Comparison of ENCODE assay signal across 12 cellular contexts in genomic region chr11:133948711-133949110, GRCh38. TPM values are rescaled to one million over a fixed set of nuclear protein-coding genes. Genes with fewer than 3 reads are reported as not detected.
DNase-seq lines count a peak whose midpoint lies in the region; ATAC-seq and TF ChIP-seq lines count a peak whose summit lies in the region.
"Had no signal": no experiment of that assay in that cellular context is flagged by ENCODE, and none has a peak within 500 bp of the region (broad histone marks: within the 10 kb centered on the region; RNA-seq: fewer than 3 reads in every experiment).

No MANE protein-coding gene starts in this region.

- ATAC-seq in HG02973 (IDR thresholded peaks at IDR 0.05; ENCODE audit: unreplicated experiment) (no peak), GM21786 (IDR thresholded peaks at IDR 0.05; ENCODE audit: unreplicated experiment) (no peak), GM19395 (IDR thresholded peaks at IDR 0.05; ENCODE audit: unreplicated experiment) (no peak)
- ATAC-seq: HepG2, right lobe of liver had no signal

- peaks cover 16% of the 10 kb centered on the region for H3K36me3 Mint-ChIP-seq in activated CD4-positive, alpha-beta memory T cell treated with anti-CD3 and anti-CD28 coated beads, Interleukin-2, amount 10 ng/mL, durations not matched to agents 7 days and 5 days (ENCODE audit: low read depth)
- peaks cover 4% of the 10 kb centered on the region for H3K36me3 Mint-ChIP-seq in activated CD4-positive, alpha-beta memory T cell treated with anti-CD3 and anti-CD28 coated beads for 36 hours
- peaks cover 8% of the 10 kb centered on the region for H3K36me3 Mint-ChIP-seq in activated naive CD8-positive, alpha-beta T cell treated with anti-CD3 and anti-CD28 coated beads for 36 hours
- no peaks in the 10 kb centered on the region for H3K36me3 Mint-ChIP-seq in nephron progenitor cell (ENCODE audit: low read depth)

- intact Hi-C loops in activated CD4-positive, alpha-beta memory T cell treated with anti-CD3 and anti-CD28 coated beads for 36 hours (cut with micrococcal nuclease), result loop anchor here (5.0 kb wide), 3 partner anchors 104 to 384 kb away; partner anchors contain the start of genes ACAD8, GLB1L2 and THYN1

- TF ChIP-seq CTCF in nephron progenitor cell (IDR thresholded peaks at IDR 0.05), result no peak

- H3K9ac ChIP-seq in Karpas-422 (ENCODE audit: low read length), result 0 out of 2 replicates have a peak overlapping the region, but pooled peaks have one; percentile 53

- peak overlapping the region; percentile 13; the same call in 1 of the 2 replicates for H3K27ac ChIP-seq in Karpas-422 (ENCODE audit: low read length)
- H3K27ac ChIP-seq: right lobe of liver, uterus had no signal

- DNase-seq in activated CD4-positive, alpha-beta memory T cell treated with anti-CD3 and anti-CD28 coated beads, Interleukin-2, amount 10 ng/mL, durations not matched to agents 7 days and 5 days, result no peak
- DNase-seq in activated CD4-positive, alpha-beta memory T cell treated with anti-CD3 and anti-CD28 coated beads for 36 hours, result no peak
- DNase-seq in Karpas-422 (no peak), nephron progenitor cell (no peak)
- no peak for DNase-seq in activated naive CD8-positive, alpha-beta T cell treated with anti-CD3 and anti-CD28 coated beads for 36 hours
- DNase-seq: NCI-H1105, right lobe of liver, uterus had no signal

- 0 out of 2 replicates have a peak, but pooled peaks cover 3% of the 10 kb centered on the region for H4K20me1 ChIP-seq in Karpas-422 (ENCODE audit: insufficient read depth, low read depth, low read length)

- H3K4me3 ChIP-seq in Karpas-422 (ENCODE audit: low read length), result no peak overlapping the region; the same call in 1 of the 2 replicates
- H3K4me3 ChIP-seq: right lobe of liver, uterus had no signal

- no peaks in the 10 kb centered on the region for H3K9me2 ChIP-seq in Karpas-422 (replicated peaks; ENCODE audit: insufficient read depth, low read length)

- peaks cover 87% of the 10 kb centered on the region for H3K4me1 Mint-ChIP-seq in activated CD4-positive, alpha-beta memory T cell treated with anti-CD3 and anti-CD28 coated beads, Interleukin-2, amount 10 ng/mL, durations not matched to agents 7 days and 5 days
- peaks cover 73% of the 10 kb centered on the region for H3K4me1 Mint-ChIP-seq in activated CD4-positive, alpha-beta memory T cell treated with anti-CD3 and anti-CD28 coated beads for 36 hours (ENCODE audit: low read depth)
- H3K4me1 Mint-ChIP-seq in activated naive CD8-positive, alpha-beta T cell treated with anti-CD3 and anti-CD28 coated beads for 36 hours, result peaks cover 70% of the 10 kb centered on the region
- H3K4me1 Mint-ChIP-seq in nephron progenitor cell, result peaks cover 88% of the 10 kb centered on the region

- H3K36me3 ChIP-seq in Karpas-422 (ENCODE audit: insufficient read depth, low read length), result no peaks in the 10 kb centered on the region
- H3K36me3 ChIP-seq: right lobe of liver, uterus had no signal

- POLR2A ChIA-PET in activated CD4-positive, alpha-beta memory T cell treated with anti-CD3 and anti-CD28 coated beads, Interleukin-2, amount 10 ng/mL, durations not matched to agents 7 days and 5 days (lab: Charles Lee), result interaction anchor here (0.7 to 7.3 kb wide), 7 partner anchors 8 to 276 kb away, joined by 3 to 57 read pairs (median 8); partner anchors contain the start of genes IGSF9B, NCAPD3 and VPS26B
- POLR2A ChIA-PET in activated CD4-positive, alpha-beta memory T cell treated with anti-CD3 and anti-CD28 coated beads for 36 hours (lab: Charles Lee), result interaction anchor here (3.1 to 3.5 kb wide), 2 partner anchors 9 to 21 kb away, joined by 14 to 16 read pairs; partner anchors contain the start of gene IGSF9B

- H2AFZ ChIP-seq in Karpas-422 (ENCODE audit: low read length), result no peak overlapping the region

- peak overlapping the region; percentile 99 for H3K27ac Mint-ChIP-seq in activated CD4-positive, alpha-beta memory T cell treated with anti-CD3 and anti-CD28 coated beads, Interleukin-2, amount 10 ng/mL, durations not matched to agents 7 days and 5 days
- H3K27ac Mint-ChIP-seq in activated CD4-positive, alpha-beta memory T cell treated with anti-CD3 and anti-CD28 coated beads for 36 hours, result no peak overlapping the region
- H3K27ac Mint-ChIP-seq in activated naive CD8-positive, alpha-beta T cell treated with anti-CD3 and anti-CD28 coated beads for 36 hours, result no peak overlapping the region
- no peak overlapping the region for H3K27ac Mint-ChIP-seq in nephron progenitor cell

- CTCF ChIA-PET in activated CD4-positive, alpha-beta memory T cell treated with anti-CD3 and anti-CD28 coated beads, Interleukin-2, amount 10 ng/mL, durations not matched to agents 7 days and 5 days (lab: Charles Lee), result interaction anchor here (0.8 to 7.4 kb wide), 7 partner anchors 8 to 105 kb away, joined by 3 to 77 read pairs (median 9); partner anchors contain the start of gene IGSF9B
- CTCF ChIA-PET in activated CD4-positive, alpha-beta memory T cell treated with anti-CD3 and anti-CD28 coated beads for 36 hours (lab: Charles Lee), result interaction anchor here (0.9 to 6.8 kb wide), 7 partner anchors 8 to 191 kb away, joined by 3 to 70 read pairs (median 5); partner anchors contain the start of gene IGSF9B

- peak overlapping the region; percentile 57 for H3K4me2 ChIP-seq in Karpas-422 (ENCODE audit: low read depth, low read length, poor library complexity, severe bottlenecking)

- H3K9me3 Mint-ChIP-seq in activated CD4-positive, alpha-beta memory T cell treated with anti-CD3 and anti-CD28 coated beads, Interleukin-2, amount 10 ng/mL, durations not matched to agents 7 days and 5 days, result no peaks in the 10 kb centered on the region
- no peaks in the 10 kb centered on the region for H3K9me3 Mint-ChIP-seq in activated CD4-positive, alpha-beta memory T cell treated with anti-CD3 and anti-CD28 coated beads for 36 hours
- no peaks in the 10 kb centered on the region for H3K9me3 Mint-ChIP-seq in activated naive CD8-positive, alpha-beta T cell treated with anti-CD3 and anti-CD28 coated beads for 36 hours
- no peaks in the 10 kb centered on the region for H3K9me3 Mint-ChIP-seq in nephron progenitor cell

- H3K79me2 ChIP-seq in Karpas-422 (ENCODE audit: low read length), result no peaks in the 10 kb centered on the region

- no peaks in the 10 kb centered on the region for H3K27me3 Mint-ChIP-seq in activated CD4-positive, alpha-beta memory T cell treated with anti-CD3 and anti-CD28 coated beads, Interleukin-2, amount 10 ng/mL, durations not matched to agents 7 days and 5 days
- H3K27me3 Mint-ChIP-seq in activated CD4-positive, alpha-beta memory T cell treated with anti-CD3 and anti-CD28 coated beads for 36 hours, result no peaks in the 10 kb centered on the region
- peaks cover 2% of the 10 kb centered on the region for H3K27me3 Mint-ChIP-seq in activated naive CD8-positive, alpha-beta T cell treated with anti-CD3 and anti-CD28 coated beads for 36 hours
- peaks cover 31% of the 10 kb centered on the region for H3K27me3 Mint-ChIP-seq in nephron progenitor cell (ENCODE audit: low read depth, poor library complexity)

- no peaks in the 10 kb centered on the region for H3K9me3 ChIP-seq in Karpas-422 (ENCODE audit: low read length)
- H3K9me3 ChIP-seq: right lobe of liver, uterus had no signal

- peak overlapping the region; percentile 63 for H3K4me3 Mint-ChIP-seq in activated CD4-positive, alpha-beta memory T cell treated with anti-CD3 and anti-CD28 coated beads, Interleukin-2, amount 10 ng/mL, durations not matched to agents 7 days and 5 days
- H3K4me3 Mint-ChIP-seq in activated CD4-positive, alpha-beta memory T cell treated with anti-CD3 and anti-CD28 coated beads for 36 hours, result no peak overlapping the region
- H3K4me3 Mint-ChIP-seq in activated naive CD8-positive, alpha-beta T cell treated with anti-CD3 and anti-CD28 coated beads for 36 hours, result peak overlapping the region; percentile 58
- peak overlapping the region; percentile 76 for H3K4me3 Mint-ChIP-seq in nephron progenitor cell

- peaks cover 30% of the 10 kb centered on the region for H3K4me1 ChIP-seq in Karpas-422 (ENCODE audit: low read length)
- H3K4me1 ChIP-seq: right lobe of liver had no signal

- no peaks in the 10 kb centered on the region for H3K27me3 ChIP-seq in Karpas-422 (ENCODE audit: low read length)
- H3K27me3 ChIP-seq: right lobe of liver, uterus had no signal

RNA-seq across cellular contexts. Expression of gene IGSF9B, which starts 8.1 kb away (rescaled TPM):
- total RNA-seq in activated CD4-positive, alpha-beta memory T cell treated with anti-CD3 and anti-CD28 coated beads, Interleukin-2, amount 10 ng/mL, durations not matched to agents 7 days and 5 days, result 10 to 100 TPM; 66.2 to 70.8 TPM
- 10 to 100 TPM; 24.6 to 30.3 TPM for total RNA-seq in activated CD4-positive, alpha-beta memory T cell treated with anti-CD3 and anti-CD28 coated beads for 36 hours
- total RNA-seq in Karpas-422 (2014; rRNA removed; shearing (Covaris generic); ENCODE audit: low replicate concordance), result 3.5 and 5.6 TPM in 2 replicates
- total RNA-seq in activated naive CD8-positive, alpha-beta T cell treated with anti-CD3 and anti-CD28 coated beads for 36 hours, result 10 to 100 TPM; 36.0 to 46.5 TPM
- total RNA-seq: HepG2 had no signal
